ENCODE assay signal across 13 cellular contexts in the genomic region with DNA sequence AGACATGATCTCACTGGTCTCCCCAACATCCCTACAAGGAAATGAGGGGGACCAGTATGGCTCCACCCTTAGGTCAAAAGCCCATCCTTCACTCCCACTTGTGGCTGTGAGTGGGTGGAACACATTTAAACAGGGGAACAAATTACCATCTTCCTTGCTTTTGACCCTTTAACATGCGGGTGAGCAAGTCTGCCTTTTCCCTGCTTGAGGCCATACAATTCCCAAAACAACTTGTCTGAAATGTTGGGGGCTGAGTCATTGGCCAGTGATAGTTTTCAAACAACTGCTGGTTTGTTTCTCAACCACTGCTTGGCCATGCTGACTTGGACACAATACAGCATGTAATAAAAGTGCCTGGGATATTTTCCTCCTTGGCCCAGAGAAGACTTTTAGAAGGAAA. TPM values are rescaled to one million over a fixed set of nuclear protein-coding genes. Genes with fewer than 3 reads are reported as not detected.
A peak's percentile ranks its signal among the peaks of the same experiment; 100 is the strongest.
DNase-seq lines count a peak whose midpoint lies in the region; ATAC-seq and TF ChIP-seq lines count a peak whose summit lies in the region.
"Had no signal": no experiment of that assay in that cellular context is flagged by ENCODE, and none has a peak within 500 bp of the region (broad histone marks: within the 10 kb centered on the region; RNA-seq: fewer than 3 reads in every experiment).

No MANE protein-coding gene starts in this region.

- H3K4me3 ChIP-seq in astrocyte of the cerebellum (ENCODE audit: low read depth, low read length) (no peak overlapping the region), SJCRH30 (no peak overlapping the region), endodermal cell (ENCODE audit: low read length) (no peak overlapping the region)
- H3K4me3 ChIP-seq: BLaER1 treated with 17β-estradiol and CSF1 and Interleukin-3, amounts not matched to agents 10 nM and 100 nM; prostate gland had no signal

- H3K27me3 ChIP-seq in SJCRH30 (no peaks in the 10 kb centered on the region), endodermal cell (ENCODE audit: control insufficient read depth, insufficient read depth, low read length, poor library complexity, severe bottlenecking) (no peaks in the 10 kb centered on the region)
- H3K27me3 ChIP-seq: BLaER1 treated with 17β-estradiol and CSF1 and Interleukin-3, amounts not matched to agents 10 nM and 100 nM had no signal

- no peaks in the 10 kb centered on the region for H3K27me3 Mint-ChIP-seq in endodermal cell (ENCODE audit: insufficient read depth)

- no peak overlapping the region for H3K4me3 Mint-ChIP-seq in endodermal cell
- H3K4me3 Mint-ChIP-seq: activated CD4-positive, alpha-beta T cell treated with anti-CD3 and anti-CD28 coated beads for 36 hours had no signal

- H3K36me3 Mint-ChIP-seq in endodermal cell (ENCODE audit: low read depth) = no peaks in the 10 kb centered on the region

- H3K36me3 ChIP-seq in SJCRH30 (no peaks in the 10 kb centered on the region), endodermal cell (ENCODE audit: control insufficient read depth, insufficient read depth, low read length) (no peaks in the 10 kb centered on the region)
- H3K36me3 ChIP-seq: BLaER1 treated with 17β-estradiol and CSF1 and Interleukin-3, amounts not matched to agents 10 nM and 100 nM; prostate gland had no signal

- H3K27ac ChIP-seq in SJCRH30 = no peak overlapping the region
- H3K27ac ChIP-seq in endodermal cell (ENCODE audit: low read depth, low read length) = no peak overlapping the region
- H3K27ac ChIP-seq: BLaER1 treated with 17β-estradiol and CSF1 and Interleukin-3, amounts not matched to agents 10 nM and 100 nM; prostate gland had no signal

- ATAC-seq in HG02588 (IDR thresholded peaks at IDR 0.05; ENCODE audit: unreplicated experiment) = no peak
- ATAC-seq: activated CD4-positive, alpha-beta T cell treated with anti-CD3 and anti-CD28 coated beads for 36 hours had no signal

- no peak overlapping the region for H3K27ac Mint-ChIP-seq in endodermal cell
- H3K27ac Mint-ChIP-seq: activated CD4-positive, alpha-beta T cell treated with anti-CD3 and anti-CD28 coated beads for 36 hours had no signal

- no peak overlapping the region for H3K9ac ChIP-seq in endodermal cell (ENCODE audit: extremely low read depth, low read length, poor library complexity, severe bottlenecking)
- H3K9ac ChIP-seq: BLaER1 treated with 17β-estradiol and CSF1 and Interleukin-3, amounts not matched to agents 10 nM and 100 nM had no signal

- peaks cover 7% of the 10 kb centered on the region; the same call in 1 of the 2 replicates for H3K9me3 ChIP-seq in SJCRH30 (replicated peaks)
- no peaks in the 10 kb centered on the region for H3K9me3 ChIP-seq in endodermal cell (ENCODE audit: control insufficient read depth, low read length)
- H3K9me3 ChIP-seq: BLaER1 treated with 17β-estradiol and CSF1 and Interleukin-3, amounts not matched to agents 10 nM and 100 nM; prostate gland had no signal

- H3K9me3 Mint-ChIP-seq in endodermal cell = no peaks in the 10 kb centered on the region

- 81% methylated on average over 1 of the region's 1 CpG; no CpG with 5 or more reads in 1 of the 2 experiments for WGBS in endodermal cell (ENCODE audit: insufficient coverage in 1 of 2, insufficient read length in 1 of 2), 2 experiments

- H3K4me1 ChIP-seq in SJCRH30 (peaks cover 35% of the 10 kb centered on the region), endodermal cell (ENCODE audit: control insufficient read depth, insufficient read depth, low read length) (no peaks in the 10 kb centered on the region)
- H3K4me1 ChIP-seq: BLaER1 treated with 17β-estradiol and CSF1 and Interleukin-3, amounts not matched to agents 10 nM and 100 nM; prostate gland had no signal

- H3K4me1 Mint-ChIP-seq in endodermal cell = no peaks in the 10 kb centered on the region
- H3K4me1 Mint-ChIP-seq: activated CD4-positive, alpha-beta T cell treated with anti-CD3 and anti-CD28 coated beads for 36 hours had no signal

- TF ChIP-seq CTCF in astrocyte of the cerebellum (IDR thresholded peaks at IDR 0.05; ENCODE audit: low read depth, low read length, missing control alignments) (no peak), endodermal cell (conservative IDR thresholded peaks at IDR 0.05) (no peak)

- peak; percentile 73 for DNase-seq in AG20443 (ENCODE audit: low spot score)
- DNase-seq in astrocyte of the cerebellum (ENCODE audit: low read depth) = peak; percentile 90
- DNase-seq in foreskin melanocyte = peak; percentile 97
- peak; percentile 94 for DNase-seq in renal cortical epithelial cell (ENCODE audit: low read depth)
- no peak for DNase-seq in NCI-H146 (lab: John Stamatoyannopoulos, UW)
- no peak for DNase-seq in SJCRH30
- DNase-seq in endodermal cell = no peak
- DNase-seq: activated CD4-positive, alpha-beta T cell treated with anti-CD3 and anti-CD28 coated beads for 36 hours; activated naive CD4-positive, alpha-beta T cell treated with Interleukin-2 at 50 U/mL for 16 hours; NCI-H526 treated with DMSO at 0.1 percent for 48 hours had no signal

- in situ Hi-C loops in astrocyte of the cerebellum (cut with HindIII; ENCODE audit: low sequenced_read_pairs) = no loop called here

RNA-seq across cellular contexts. Expression of a gene that starts 39.6 kb away (rescaled TPM):
- total RNA-seq in renal cortical epithelial cell (123 and 241 TPM in 2 replicates), endodermal cell (1 to 10 TPM; 3.5 to 3.9 TPM)
- total RNA-seq in SJCRH30 (2014; rRNA removed; shearing (Covaris generic)) = 0.08 TPM in 1 of 2 replicates, not detected in the other
- polyA plus RNA-seq in endodermal cell (2013, experiment 1 of 2) = 5.5 TPM
- polyA plus RNA-seq in endodermal cell (2013, experiment 2 of 2) = 6.3 TPM
- total RNA-seq: activated CD4-positive, alpha-beta T cell treated with anti-CD3 and anti-CD28 coated beads for 36 hours had no signal

Comparison
In these comparisons a context has a peak if more than half of its experiments do, and no peak if none do; other contexts are left out.
1. DNase-seq: peak in AG20443 (single experiment), astrocyte of the cerebellum (single experiment), foreskin melanocyte (single experiment) and renal cortical epithelial cell (single experiment); none in NCI-H146 (single experiment), SJCRH30 (0 of 2) and endodermal cell (single experiment).
2. RNA of a gene that starts 39.6 kb away (total RNA-seq): 123 to 241 TPM in renal cortical epithelial cell; 3.5 to 3.9 TPM in endodermal cell and 0.08 TPM in SJCRH30; every median in the first group is over 10 times any median in the second.